In genomic region chr19:12139885-12140544, GRCh38 we compare ENCODE assay signal across 8 cellular contexts. TPM values are rescaled to one million over a fixed set of nuclear protein-coding genes. Genes with fewer than 3 reads are reported as not detected.
A peak's percentile ranks its signal among the peaks of the same experiment; 100 is the strongest.
DNase-seq lines count a peak whose midpoint lies in the region; ATAC-seq and TF ChIP-seq lines count a peak whose summit lies in the region.

TSS of gene ZNF20 (minus strand) at chr19:12140350. CDS start at chr19:12140182, 168 bp downstream.

- peak; percentile 97 for DNase-seq in BE2C
- DNase-seq in GM19240 (ENCODE audit: insufficient read length, low spot score): peak; percentile 90
- peak; percentile 92 for DNase-seq in NCI-H748 (lab: John Stamatoyannopoulos, UW; ENCODE audit: unreplicated experiment)
- DNase-seq in activated CD4-positive, alpha-beta T cell treated with anti-CD3 and anti-CD28 coated beads, Interleukin-2, amount 50 U/mL, for 48 hours: peak; percentile 94 to 97
- peak; percentile 97 to 99 for DNase-seq in lower leg skin (ENCODE audit: low spot score in 2 of 2)
- peak; percentile 93 for DNase-seq in stimulated activated CD4-positive, alpha-beta T cell treated with anti-CD3 and anti-CD28 coated beads, Interleukin-4, amount 100 ng/mL, for 24 hours

- TF ChIP-seq CTCF in BE2C (IDR thresholded peaks at IDR 0.05; ENCODE audit: low read depth, low read length) (no peak), lower leg skin (IDR thresholded peaks at IDR 0.05) (no peak)

- WGBS in lower leg skin, 2 donors: 0% methylated on average over 10 to 31 of the region's 49 CpGs

- H3K9ac ChIP-seq in duodenal mucosa (ENCODE audit: low read depth in 1 of 2, low read length in 2 of 2): peak within 1 kb of the TSS; percentile 69 to 79

- H3K27me3 ChIP-seq in BE2C (no peaks in the 10 kb centered on the region), duodenal mucosa (ENCODE audit: control insufficient read depth in 1 of 2, insufficient read depth in 2 of 2, low read length in 2 of 2) (no peaks in the 10 kb centered on the region)

- peak within 1 kb of the TSS; percentile 91 for H3K4me3 ChIP-seq in BE2C (ENCODE audit: low read depth, low read length)
- peak within 1 kb of the TSS; percentile 73 to 92 for H3K4me3 ChIP-seq in duodenal mucosa (ENCODE audit: low read depth in 1 of 2, low read length in 2 of 2)
- peak within 1 kb of the TSS; percentile 62 for H3K4me3 ChIP-seq in lower leg skin (ENCODE audit: low read depth, poor library complexity, severe bottlenecking)

- H3K9me3 ChIP-seq in BE2C (no peaks in the 10 kb centered on the region; the same call in 1 of the 2 replicates), duodenal mucosa (ENCODE audit: control insufficient read depth in 1 of 2, low read length in 2 of 2) (peaks cover 4 to 8% of the 10 kb centered on the region in 2 donors)

- TF ChIP-seq POLR2A in lower leg skin (IDR thresholded peaks at IDR 0.05): no peak

- intact Hi-C loops in lower leg skin (cut with DNase I; ENCODE audit: low total_unique reads): loop anchor here (5.0 to 10.0 kb wide), 2 partner anchors 65 to 173 kb away; partner anchors contain the start of gene ZNF763

- H3K4me1 ChIP-seq in BE2C (peaks cover 7% of the 10 kb centered on the region), duodenal mucosa (ENCODE audit: control insufficient read depth in 1 of 2, insufficient read depth in 2 of 2, low read length in 2 of 2) (peaks cover 9 to 16% of the 10 kb centered on the region in 2 donors)

- H3K36me3 ChIP-seq in BE2C: peaks cover 18% of the 10 kb centered on the region
- H3K36me3 ChIP-seq in duodenal mucosa (ENCODE audit: control insufficient read depth in 1 of 2, insufficient read depth in 2 of 2, low read length in 2 of 2): peaks cover 13 to 16% of the 10 kb centered on the region in 2 donors

- peak within 1 kb of the TSS; percentile 73 for H3K27ac ChIP-seq in duodenal mucosa (ENCODE audit: low read depth, low read length)

- ATAC-seq in HG03460 (IDR thresholded peaks at IDR 0.05; ENCODE audit: unreplicated experiment): peak; percentile 93

RNA-seq across cellular contexts. Expression of gene ZNF20, which starts in this region (rescaled TPM):
- polyA plus RNA-seq in BE2C (2012; ENCODE audit: insufficient read depth, insufficient read length, low read depth): 4.2 TPM
- 1 to 10 TPM; 1.5 to 6.1 (median 4.0) TPM for total RNA-seq in lower leg skin

Comparison
In these comparisons a context has a peak if more than half of its experiments do, and no peak if none do; other contexts are left out.
1. Peak in every context shown above with its lines: DNase-seq, ATAC-seq, H3K4me3 ChIP-seq and H3K27ac ChIP-seq.